ENCODE assay signal across 29 cellular contexts in genomic region chr19:29256516-29256915, GRCh38.
"Had no signal": no experiment of that assay in that cellular context is flagged by ENCODE, and none has a peak within 500 bp of the region (broad histone marks: within the 10 kb centered on the region; RNA-seq: fewer than 3 reads in every experiment).

No MANE protein-coding gene starts in this region.

- DNase-seq: activated CD4-positive, alpha-beta memory T cell treated with anti-CD3 and anti-CD28 coated beads, Interleukin-2, amount 10 ng/mL, durations not matched to agents 7 days and 5 days; activated CD4-positive, alpha-beta T cell treated with anti-CD3 and anti-CD28 coated beads for 1 hour; activated CD4-positive, alpha-beta T cell treated with anti-CD3 and anti-CD28 coated beads for 4 hours; activated CD4-positive, alpha-beta T cell treated with anti-CD3 and anti-CD28 coated beads, Interleukin-2, amount 10 ng/mL, durations not matched to agents 7 days and 5 days; activated CD4-positive, alpha-beta T cell treated with anti-CD3 and anti-CD28 coated beads, Interleukin-2, amount 50 U/mL, for 4 hours; activated CD8-positive, alpha-beta memory T cell treated with anti-CD3 and anti-CD28 coated beads, Interleukin-2, amount 50 U/mL, for 48 hours; activated gamma-delta T cell; activated naive CD4-positive, alpha-beta T cell; activated naive CD4-positive, alpha-beta T cell treated with anti-CD3 and anti-CD28 coated beads, Interleukin-2, amount 10 ng/mL, durations not matched to agents 7 days and 5 days; activated naive CD8-positive, alpha-beta T cell treated with anti-CD3 and anti-CD28 coated beads, Interleukin-2, amount 10 ng/mL, durations not matched to agents 7 days and 5 days; activated T-cell treated with anti-CD3 and anti-CD28 coated beads for 4 hours; activated T-cell treated with anti-CD3 and anti-CD28 coated beads, Interleukin-2, amount 50 U/mL, for 24 hours; activated T-cell treated with anti-CD3 and anti-CD28 coated beads, Interleukin-2, amount 50 U/mL, for 72 hours; body of pancreas; central memory CD4-positive, alpha-beta T cell; cerebellar nuclear complex; colonic mucosa; dorsolateral prefrontal cortex; effector memory CD4-positive, alpha-beta T cell; endodermal cell; foreskin fibroblast; head of caudate nucleus; T-helper 1 cell; T-helper 17 cell; T1000 had no signal

- H3K9me3 Mint-ChIP-seq: activated CD4-positive, alpha-beta memory T cell treated with anti-CD3 and anti-CD28 coated beads, Interleukin-2, amount 10 ng/mL, durations not matched to agents 7 days and 5 days; activated CD4-positive, alpha-beta T cell treated with anti-CD3 and anti-CD28 coated beads, Interleukin-2, amount 10 ng/mL, durations not matched to agents 7 days and 5 days; activated naive CD4-positive, alpha-beta T cell treated with anti-CD3 and anti-CD28 coated beads, Interleukin-2, amount 10 ng/mL, durations not matched to agents 7 days and 5 days; activated naive CD4-positive, alpha-beta T cell treated with anti-CD3 and anti-CD28 coated beads, Interleukin-2, amount 50 U/mL, for 72 hours; activated naive CD8-positive, alpha-beta T cell treated with anti-CD3 and anti-CD28 coated beads, Interleukin-2, amount 10 ng/mL, durations not matched to agents 7 days and 5 days; activated T-cell treated with anti-CD3 and anti-CD28 coated beads, Interleukin-2, amount 50 U/mL, for 24 hours; activated T-cell treated with anti-CD3 and anti-CD28 coated beads, Interleukin-2, amount 50 U/mL, for 72 hours; dendritic cell treated with granulocyte-macrophage colony-stimulating factor and Interleukin-4, amounts not matched to agents 40 ng/mL and 50 ng/mL, for 4 days; T-helper 2 cell treated with Interferon-gamma antibody and Interleukin-4, amounts not matched to agents 5 μg/mL and 100 μg/mL, for 36 hours had no signal

- H3K4me3 Mint-ChIP-seq: activated CD4-positive, alpha-beta memory T cell treated with anti-CD3 and anti-CD28 coated beads, Interleukin-2, amount 10 ng/mL, durations not matched to agents 7 days and 5 days; activated CD4-positive, alpha-beta T cell treated with anti-CD3 and anti-CD28 coated beads, Interleukin-2, amount 10 ng/mL, durations not matched to agents 7 days and 5 days; activated naive CD4-positive, alpha-beta T cell treated with anti-CD3 and anti-CD28 coated beads, Interleukin-2, amount 10 ng/mL, durations not matched to agents 7 days and 5 days; activated naive CD8-positive, alpha-beta T cell treated with anti-CD3 and anti-CD28 coated beads, Interleukin-2, amount 10 ng/mL, durations not matched to agents 7 days and 5 days; activated T-cell treated with anti-CD3 and anti-CD28 coated beads, Interleukin-2, amount 50 U/mL, for 24 hours; activated T-cell treated with anti-CD3 and anti-CD28 coated beads, Interleukin-2, amount 50 U/mL, for 72 hours; dendritic cell treated with granulocyte-macrophage colony-stimulating factor and Interleukin-4, amounts not matched to agents 40 ng/mL and 50 ng/mL, for 4 days; endodermal cell; T-helper 17 cell; T-helper 2 cell treated with Interferon-gamma antibody and Interleukin-4, amounts not matched to agents 5 μg/mL and 100 μg/mL, for 36 hours; WTC11 had no signal

- H3K4me1 Mint-ChIP-seq: activated CD4-positive, alpha-beta memory T cell treated with anti-CD3 and anti-CD28 coated beads, Interleukin-2, amount 10 ng/mL, durations not matched to agents 7 days and 5 days; activated CD4-positive, alpha-beta T cell treated with anti-CD3 and anti-CD28 coated beads, Interleukin-2, amount 10 ng/mL, durations not matched to agents 7 days and 5 days; activated naive CD4-positive, alpha-beta T cell treated with anti-CD3 and anti-CD28 coated beads, Interleukin-2, amount 10 ng/mL, durations not matched to agents 7 days and 5 days had no signal

- H3K36me3 Mint-ChIP-seq: activated naive CD4-positive, alpha-beta T cell treated with anti-CD3 and anti-CD28 coated beads, Interleukin-2, amount 10 ng/mL, durations not matched to agents 7 days and 5 days; activated naive CD4-positive, alpha-beta T cell treated with anti-CD3 and anti-CD28 coated beads, Interleukin-2, amount 50 U/mL, for 72 hours; activated naive CD8-positive, alpha-beta T cell treated with anti-CD3 and anti-CD28 coated beads, Interleukin-2, amount 10 ng/mL, durations not matched to agents 7 days and 5 days had no signal

- H3K27ac Mint-ChIP-seq: activated CD4-positive, alpha-beta memory T cell treated with anti-CD3 and anti-CD28 coated beads, Interleukin-2, amount 10 ng/mL, durations not matched to agents 7 days and 5 days; activated CD4-positive, alpha-beta T cell treated with anti-CD3 and anti-CD28 coated beads, Interleukin-2, amount 10 ng/mL, durations not matched to agents 7 days and 5 days; activated naive CD4-positive, alpha-beta T cell treated with anti-CD3 and anti-CD28 coated beads, Interleukin-2, amount 10 ng/mL, durations not matched to agents 7 days and 5 days; activated naive CD4-positive, alpha-beta T cell treated with anti-CD3 and anti-CD28 coated beads, Interleukin-2, amount 50 U/mL, for 72 hours; activated naive CD8-positive, alpha-beta T cell treated with anti-CD3 and anti-CD28 coated beads, Interleukin-2, amount 10 ng/mL, durations not matched to agents 7 days and 5 days; activated T-cell treated with anti-CD3 and anti-CD28 coated beads, Interleukin-2, amount 50 U/mL, for 24 hours; activated T-cell treated with anti-CD3 and anti-CD28 coated beads, Interleukin-2, amount 50 U/mL, for 72 hours; dendritic cell treated with granulocyte-macrophage colony-stimulating factor and Interleukin-4, amounts not matched to agents 40 ng/mL and 50 ng/mL, for 4 days; endodermal cell; T-helper 17 cell; T-helper 2 cell treated with Interferon-gamma antibody and Interleukin-4, amounts not matched to agents 5 μg/mL and 100 μg/mL, for 36 hours; WTC11 had no signal
